24 cellular contexts compared by ENCODE assay signal in genomic region chrX:120270567-120270966, GRCh38. TPM values are rescaled to one million over a fixed set of nuclear protein-coding genes. Genes with fewer than 3 reads are reported as not detected.
DNase-seq lines count a peak whose midpoint lies in the region; ATAC-seq, FAIRE-seq and TF ChIP-seq lines count a peak whose summit lies in the region.
"Had no signal": no experiment of that assay in that cellular context is flagged by ENCODE, and none has a peak within 500 bp of the region (broad histone marks: within the 10 kb centered on the region; RNA-seq: fewer than 3 reads in every experiment).

No MANE protein-coding gene starts in this region.

- H3K27me3 ChIP-seq in HepG2 (ENCODE audit: control insufficient read depth in 1 of 2, insufficient read depth in 2 of 2, low read length in 2 of 2): no peaks in the 10 kb centered on the region
- no peaks in the 10 kb centered on the region for H3K27me3 ChIP-seq in right lobe of liver
- peaks cover 0 to under 1% of the 10 kb centered on the region in 2 donors for H3K27me3 ChIP-seq in breast epithelium
- H3K27me3 ChIP-seq in lower lobe of right lung (ENCODE audit: low read depth): no peaks in the 10 kb centered on the region
- no peaks in the 10 kb centered on the region for H3K27me3 ChIP-seq in gastrocnemius medialis
- H3K27me3 ChIP-seq: BE2C; BLaER1 treated with 17β-estradiol and CSF1 and Interleukin-3, amounts not matched to agents 10 nM and 100 nM had no signal

- H3K4me1 ChIP-seq in HepG2 (ENCODE audit: insufficient read depth, low read length) (peaks cover 32% of the 10 kb centered on the region), right lobe of liver (peaks cover 0 to 13% (median 0%) of the 10 kb centered on the region in 4 donors), breast epithelium (no peaks in the 10 kb centered on the region), lower lobe of right lung (peaks cover 10% of the 10 kb centered on the region), gastrocnemius medialis (no peaks in the 10 kb centered on the region)
- H3K4me1 ChIP-seq: A549, BE2C had no signal

- ATAC-seq in HepG2 (no peak), right lobe of liver (no peak), lower lobe of right lung (no peak), left colon (no peak), gastrocnemius medialis (no peak), GM19035 (IDR thresholded peaks at IDR 0.05; ENCODE audit: unreplicated experiment) (no peak)
- ATAC-seq: A549 had no signal

- peak overlapping the region; percentile 47 for H3K4me2 ChIP-seq in HepG2 (ENCODE audit: low read depth, low read length)
- H3K4me2 ChIP-seq: A549 had no signal

- H3K9ac ChIP-seq in HepG2 (ENCODE audit: insufficient read depth, low read depth, low read length): no peak overlapping the region

- H3K27ac ChIP-seq in HepG2 (ENCODE audit: extremely low read length, insufficient read depth, low read length): peak overlapping the region; percentile 38
- no peak overlapping the region for H3K27ac ChIP-seq in right lobe of liver
- peak overlapping the region; percentile 66 to 74 for H3K27ac ChIP-seq in breast epithelium
- H3K27ac ChIP-seq in lower lobe of right lung: peak overlapping the region; percentile 6
- no peak overlapping the region for H3K27ac ChIP-seq in gastrocnemius medialis
- H3K27ac ChIP-seq: A549 had no signal

- H2AFZ ChIP-seq in HepG2 (ENCODE audit: low read length): no peak overlapping the region

- H3K36me3 ChIP-seq in HepG2 (replicated peaks in 1 of 2; ENCODE audit: control insufficient read depth in 1 of 2, insufficient read depth in 2 of 2, low read length in 2 of 2) (no peaks in the 10 kb centered on the region), right lobe of liver (no peaks in the 10 kb centered on the region), breast epithelium (no peaks in the 10 kb centered on the region), lower lobe of right lung (no peaks in the 10 kb centered on the region), gastrocnemius medialis (no peaks in the 10 kb centered on the region)
- H3K36me3 ChIP-seq: BE2C; BLaER1 treated with 17β-estradiol and CSF1 and Interleukin-3, amounts not matched to agents 10 nM and 100 nM had no signal

- TF ChIP-seq EP300 in HepG2 (IDR thresholded peaks at IDR 0.05; ENCODE audit: low read depth in 2 of 2, low read length in 2 of 2) (no peak), HepG2 (CRISPR knock-in tag; IDR thresholded peaks at IDR 0.05; ENCODE audit: borderline replicate concordance) (no peak)

- BruUV-seq in HepG2 (replicated peaks; lab: Mats Ljungman, UMichigan): no TSS peak

- CTCF ChIA-PET in HepG2 (lab: Yijun Ruan, JAX; ENCODE audit: low intra/inter-chr PET ratio, low total read pairs): no interaction called here

- TF ChIP-seq CTCF in HepG2 (CRISPR knock-in tag; IDR thresholded peaks at IDR 0.05): no peak
- TF ChIP-seq CTCF in right lobe of liver (IDR thresholded peaks at IDR 0.05): no peak
- TF ChIP-seq CTCF in breast epithelium (IDR thresholded peaks at IDR 0.05): no peak
- no peak for TF ChIP-seq CTCF in lower lobe of right lung (IDR thresholded peaks at IDR 0.05)
- no peak for TF ChIP-seq CTCF in gastrocnemius medialis (IDR thresholded peaks at IDR 0.05 in 4 of 5, conservative IDR thresholded peaks at IDR 0.05 in 1 of 5)

- H3K79me2 ChIP-seq in HepG2 (ENCODE audit: insufficient read depth, low read length): no peaks in the 10 kb centered on the region

- TF ChIP-seq POLR2A in HepG2 (IDR thresholded peaks at IDR 0.05; ENCODE audit: insufficient read depth in 1 of 2, low read depth in 2 of 2, low read length in 2 of 2) (no peak), right lobe of liver (IDR thresholded peaks at IDR 0.05) (no peak), breast epithelium (IDR thresholded peaks at IDR 0.05) (no peak), gastrocnemius medialis (IDR thresholded peaks at IDR 0.05) (no peak)

- no peak for TF ChIP-seq RAD21 in HepG2 (CRISPR knock-in tag; IDR thresholded peaks at IDR 0.05)

- POLR2A ChIA-PET in HepG2 (lab: Yijun Ruan, JAX): no interaction called here

- H3K4me3 ChIP-seq in HepG2 (replicated peaks in 1 of 3; ENCODE audit: insufficient read depth in 1 of 3, low read depth in 2 of 3, low read length in 3 of 3): peak overlapping the region in 2 of 3 experiments; percentile 26 to 33; a peak in 2 of 6 replicates
- H3K4me3 ChIP-seq in right lobe of liver: no peak overlapping the region
- H3K4me3 ChIP-seq in breast epithelium: no peak overlapping the region
- no peak overlapping the region for H3K4me3 ChIP-seq in lower lobe of right lung
- H3K4me3 ChIP-seq in gastrocnemius medialis: no peak overlapping the region
- H3K4me3 ChIP-seq: A549; BLaER1 treated with 17β-estradiol and CSF1 and Interleukin-3, amounts not matched to agents 10 nM and 100 nM had no signal

- 0% methylated on average over 3 of the region's 4 CpGs for WGBS in HepG2 (ENCODE audit: low lambda C conversion rate)
- WGBS in right lobe of liver (ENCODE audit: insufficient coverage, low coverage, low lambda C conversion rate, missing lambda C conversion rate): 43% methylated on average over 4 of the region's 4 CpGs

- no peaks in the 10 kb centered on the region for H3K9me3 ChIP-seq in HepG2 (ENCODE audit: low read length)
- H3K9me3 ChIP-seq in right lobe of liver: no peaks in the 10 kb centered on the region
- no peaks in the 10 kb centered on the region for H3K9me3 ChIP-seq in breast epithelium
- H3K9me3 ChIP-seq in lower lobe of right lung: no peaks in the 10 kb centered on the region
- H3K9me3 ChIP-seq in gastrocnemius medialis: no peaks in the 10 kb centered on the region
- H3K9me3 ChIP-seq: A549; BE2C; BLaER1 treated with 17β-estradiol and CSF1 and Interleukin-3, amounts not matched to agents 10 nM and 100 nM had no signal

- DNase-seq in HepG2 (ENCODE audit: low spot score) (no peak), right lobe of liver (no peak), breast epithelium (ENCODE audit: low spot score in 2 of 2) (no peak), lower lobe of right lung (no peak), left colon (no peak), gastrocnemius medialis (no peak)
- DNase-seq: 8988T; ACHN; AML-193; BE2C; Calu3; CD4-positive, alpha-beta memory T cell; COR-L47; DMS53; GF-D8; GOT3; HCEC 1CT had no signal

- FAIRE-seq in HepG2 (lab: Jason Lieb, UNC): no peak
- FAIRE-seq: A549, GM12891, GM18507, H54 had no signal

- H4K20me1 ChIP-seq in HepG2 (ENCODE audit: insufficient read depth, low read length): no peaks in the 10 kb centered on the region
- H4K20me1 ChIP-seq: BLaER1 treated with 17β-estradiol and CSF1 and Interleukin-3, amounts not matched to agents 10 nM and 100 nM had no signal

- in situ Hi-C loops in HepG2 (cut with HindIII; ENCODE audit: extremely low pct_ligation_motif_present, low pct_unique_long_range_greater_than_20kb) (no loop called here), gastrocnemius medialis (cut with MboI; ENCODE audit: low sequenced_read_pairs in 4 of 4) (no loop called here)

- intact Hi-C loops in HepG2 (cut with micrococcal nuclease; ENCODE audit: unreplicated experiment): no loop called here
- intact Hi-C loops in right lobe of liver (cut with DNase I): no loop called here
- intact Hi-C loops in breast epithelium (cut with DNase I; ENCODE audit: low total_unique reads): no loop called here
- intact Hi-C loops in lower lobe of right lung (cut with DNase I): no loop called here
- intact Hi-C loops in left colon (cut with DNase I, micrococcal nuclease): no loop called here
- intact Hi-C loops in gastrocnemius medialis (cut with DNase I; ENCODE audit: low total_unique reads): no loop called here

RNA-seq across cellular contexts. Expression of gene ZBTB33, which starts 20.0 kb away (rescaled TPM):
- 20.2 and 36.2 TPM in 2 replicates for total RNA-seq in HepG2 (2016; rRNA removed; fragmentation: Illumina TruSeq; extraction: Trizol)
- 1.4 and 1.7 TPM in 2 replicates for total RNA-seq in HepG2 (2016; cell fraction: cytosol; rRNA removed; fragmentation: Illumina TruSeq; extraction: Trizol; ENCODE audit: low read depth)
- total RNA-seq in HepG2 (2016; cell fraction: insoluble cytoplasmic fraction; rRNA removed; fragmentation: Illumina TruSeq; extraction: Trizol): 19.7 and 35.0 TPM in 2 replicates
- total RNA-seq in HepG2 (2016; cell fraction: membrane; rRNA removed; fragmentation: Illumina TruSeq; extraction: Trizol): 7.5 and 8.5 TPM in 2 replicates
- total RNA-seq in HepG2 (2016; cell fraction: nucleus; rRNA removed; fragmentation: Illumina TruSeq; extraction: Trizol): 20.0 and 21.0 TPM in 2 replicates
- polyA plus RNA-seq in HepG2 (2011; rRNA removed): 5.7 and 6.5 TPM in 2 replicates
- 2.2 and 4.1 TPM in 2 replicates for polyA plus RNA-seq in HepG2 (2011; cell fraction: cytosol; rRNA removed)
- polyA plus RNA-seq in HepG2 (2011; cell fraction: nucleus; rRNA removed): 3.3 and 6.2 TPM in 2 replicates
- polyA plus RNA-seq in HepG2 (2012): 10.2 and 10.9 TPM in 2 replicates
- 0.65 and 0.86 TPM in 2 replicates for polyA plus RNA-seq in HepG2 (2016; cell fraction: cytosol; fragmentation: Illumina TruSeq; extraction: Trizol; ENCODE audit: low read depth)
- polyA plus RNA-seq in HepG2 (2016; cell fraction: insoluble cytoplasmic fraction; fragmentation: Illumina TruSeq; extraction: Trizol; ENCODE audit: low read depth): 29.1 and 30.2 TPM in 2 replicates
- polyA plus RNA-seq in HepG2 (2016; cell fraction: membrane; fragmentation: Illumina TruSeq; extraction: Trizol; ENCODE audit: low read depth): 3.3 and 4.2 TPM in 2 replicates
- 20.6 and 21.7 TPM in 2 replicates for polyA plus RNA-seq in HepG2 (2016; cell fraction: nucleus; fragmentation: Illumina TruSeq; extraction: Trizol; ENCODE audit: insufficient read depth, low read depth)
- polyA minus RNA-seq in HepG2 (2011; rRNA and poly(A)+ RNA removed; ENCODE audit: low replicate concordance): 7.5 and 15.3 TPM in 2 replicates
- polyA minus RNA-seq in HepG2 (2011; cell fraction: cytosol; rRNA and poly(A)+ RNA removed): 13.4 and 17.0 TPM in 2 replicates
- 12.9 and 15.8 TPM in 2 replicates for polyA minus RNA-seq in HepG2 (2011; cell fraction: nucleus; rRNA and poly(A)+ RNA removed)
- 10 to 100 TPM in 5 of 6 experiments, 1 to 10 TPM in 1; 9.9 to 21.0 (median 15.7) TPM for total RNA-seq in right lobe of liver
- total RNA-seq in breast epithelium: 10 to 100 TPM; 12.6 to 49.8 (median 18.4) TPM
- 21.4 TPM for total RNA-seq in lower lobe of right lung
- total RNA-seq in left colon: 10 to 100 TPM in 1 of 2 donors, 1 to 10 TPM in 1; 9.3 to 13.4 TPM
- total RNA-seq in gastrocnemius medialis: 10 to 100 TPM in 2 of 4 donors, 1 to 10 TPM in 2; 9.2 to 12.4 (median 9.8) TPM

RNA-seq across cellular contexts. Expression of gene TMEM255A, which starts 40.7 kb away (rescaled TPM):
- 0.40 and 0.56 TPM in 2 replicates for total RNA-seq in HepG2 (2016; rRNA removed; fragmentation: Illumina TruSeq; extraction: Trizol)
- 0.09 TPM in 1 of 2 replicates, not detected in the other for total RNA-seq in HepG2 (2016; cell fraction: cytosol; rRNA removed; fragmentation: Illumina TruSeq; extraction: Trizol; ENCODE audit: low read depth)
- total RNA-seq in HepG2 (2016; cell fraction: insoluble cytoplasmic fraction; rRNA removed; fragmentation: Illumina TruSeq; extraction: Trizol): 0.32 and 0.62 TPM in 2 replicates
- total RNA-seq in HepG2 (2016; cell fraction: membrane; rRNA removed; fragmentation: Illumina TruSeq; extraction: Trizol): 0.43 and 0.48 TPM in 2 replicates
- total RNA-seq in HepG2 (2016; cell fraction: nucleus; rRNA removed; fragmentation: Illumina TruSeq; extraction: Trizol): 0.34 and 0.43 TPM in 2 replicates
- polyA plus RNA-seq in HepG2 (2011; rRNA removed): 0.13 TPM in 2 replicates
- polyA plus RNA-seq in HepG2 (2011; cell fraction: cytosol; rRNA removed): 0.09 and 0.13 TPM in 2 replicates
- polyA plus RNA-seq in HepG2 (2011; cell fraction: nucleus; rRNA removed): 0.03 and 0.10 TPM in 2 replicates
- polyA plus RNA-seq in HepG2 (2012): 0.04 and 0.17 TPM in 2 replicates
- 0.19 and 0.23 TPM in 2 replicates for polyA plus RNA-seq in HepG2 (2016; cell fraction: cytosol; fragmentation: Illumina TruSeq; extraction: Trizol; ENCODE audit: low read depth)
- 0.99 and 1.5 TPM in 2 replicates for polyA plus RNA-seq in HepG2 (2016; cell fraction: insoluble cytoplasmic fraction; fragmentation: Illumina TruSeq; extraction: Trizol; ENCODE audit: low read depth)
- polyA plus RNA-seq in HepG2 (2016; cell fraction: membrane; fragmentation: Illumina TruSeq; extraction: Trizol; ENCODE audit: low read depth): 0.65 and 0.84 TPM in 2 replicates
- 0.89 and 1.1 TPM in 2 replicates for polyA plus RNA-seq in HepG2 (2016; cell fraction: nucleus; fragmentation: Illumina TruSeq; extraction: Trizol; ENCODE audit: insufficient read depth, low read depth)
- polyA minus RNA-seq in HepG2 (2011; rRNA and poly(A)+ RNA removed; ENCODE audit: low replicate concordance): 0.14 TPM in 1 of 2 replicates, not detected in the other
- polyA minus RNA-seq in HepG2 (2011; cell fraction: cytosol; rRNA and poly(A)+ RNA removed): 0.18 TPM in 1 of 2 replicates, not detected in the other
- 0.25 and 0.39 TPM in 2 replicates for polyA minus RNA-seq in HepG2 (2011; cell fraction: nucleus; rRNA and poly(A)+ RNA removed)
- total RNA-seq in right lobe of liver: under 1 TPM in 3 of 6 experiments, not detected in 3; 0.25 to 0.37 (median 0.33) TPM
- total RNA-seq in breast epithelium: 1 to 10 TPM in 2 of 3 donors, under 1 TPM in 1; 0.80 to 5.6 (median 1.3) TPM
- 2.7 TPM for total RNA-seq in lower lobe of right lung
- total RNA-seq in left colon: 1 to 10 TPM in 1 of 2 donors, under 1 TPM in 1; 0.67 to 2.5 TPM
- total RNA-seq in gastrocnemius medialis: 1 to 10 TPM in 1 of 4 donors, under 1 TPM in 2, not detected in 1; 0.16 to 1.3 (median 0.56) TPM
- total RNA-seq: Calu3, G401 had no signal

Comparison
In these comparisons a context has a peak if more than half of its experiments do, and no peak if none do; other contexts are left out.
1. H3K27ac ChIP-seq: peak in HepG2 (single experiment), breast epithelium (2 of 2) and lower lobe of right lung (single experiment); none in right lobe of liver (0 of 3) and gastrocnemius medialis (0 of 4).
2. H3K4me3 ChIP-seq: peak in HepG2 (2 of 3); none in right lobe of liver (0 of 3), breast epithelium (0 of 3), lower lobe of right lung (single experiment) and gastrocnemius medialis (0 of 4).